Comparison of ENCODE assay signal across 8 cellular contexts in the genomic region with DNA sequence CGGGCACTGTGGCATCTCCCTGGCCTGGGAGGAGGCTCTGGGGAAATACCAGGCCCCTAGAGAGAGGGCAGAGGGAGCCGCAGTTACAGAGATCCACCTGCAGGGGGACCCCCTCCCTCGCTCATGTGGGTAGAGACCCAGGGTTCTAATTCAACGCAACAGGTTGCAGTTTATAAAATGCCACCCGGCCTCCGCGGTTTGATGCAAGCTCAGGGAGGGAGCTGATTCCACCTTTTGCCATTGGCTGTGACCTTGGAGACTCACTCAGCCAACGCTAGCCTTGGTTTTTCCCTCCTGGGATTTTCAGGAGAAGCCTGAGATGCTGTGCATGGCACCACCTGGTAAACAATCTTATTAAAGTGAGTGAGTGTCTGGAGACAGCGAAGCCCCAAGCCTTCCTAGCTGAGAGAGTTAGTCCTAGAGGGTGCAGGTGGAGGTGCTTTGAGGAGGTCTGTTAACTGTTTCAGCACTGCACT. TPM values are rescaled to one million over a fixed set of nuclear protein-coding genes. Genes with fewer than 3 reads are reported as not detected.
DNase-seq lines count a peak whose midpoint lies in the region; TF ChIP-seq lines count a peak whose summit lies in the region.

No MANE protein-coding gene starts in this region.

- no peaks in the 10 kb centered on the region for H3K36me3 ChIP-seq in breast epithelium

- H3K27ac ChIP-seq in breast epithelium, result no peak overlapping the region

- H3K9me3 ChIP-seq in breast epithelium, result no peaks in the 10 kb centered on the region

- H3K4me3 ChIP-seq in WI38 (ENCODE audit: low read depth, low read length) (no peak overlapping the region), breast epithelium (no peak overlapping the region)

- intact Hi-C loops in breast epithelium (cut with DNase I; ENCODE audit: low total_unique reads), result no loop called here

- H3K4me1 ChIP-seq in breast epithelium, result no peaks in the 10 kb centered on the region

- DNase-seq in NCI-H748 (lab: John Stamatoyannopoulos, UW; ENCODE audit: unreplicated experiment) (peak; percentile 57), NCI-H748 treated with DMSO at 0.1 percent for 48 hours (lab: John Stamatoyannopoulos, UW) (no peak), NCI-H146 (lab: John Stamatoyannopoulos, UW) (peak; percentile 14), breast epithelium (ENCODE audit: low spot score in 2 of 2) (peak; percentile 29 to 63), islet precursor cell (peak; percentile 89), NCI-H2029 (lab: John Stamatoyannopoulos, UW) (no peak)
- DNase-seq in stimulated activated CD4-positive, alpha-beta T cell treated with anti-CD3 and anti-CD28 coated beads, Interleukin-1b, Interleukin-23, amount 100 ng/mL, for 48 hours, result peak; percentile 66

- TF ChIP-seq POLR2A in breast epithelium (IDR thresholded peaks at IDR 0.05), result no peak

- H3K27me3 ChIP-seq in breast epithelium, result peaks cover 0 to 4% of the 10 kb centered on the region in 2 donors

- TF ChIP-seq CTCF in WI38 (IDR thresholded peaks at IDR 0.05; ENCODE audit: low read depth, low read length) (peak; percentile 95), breast epithelium (IDR thresholded peaks at IDR 0.05) (peak; percentile 82 to 95 (median 84))

RNA-seq across cellular contexts. Expression of gene TTLL6, which starts 12.1 kb away (rescaled TPM):
- total RNA-seq in breast epithelium, result under 1 TPM in 2 of 3 donors, not detected in 1; under 0.01 to 0.32 TPM

RNA-seq across cellular contexts. Expression of gene CALCOCO2, which starts 25.9 kb away (rescaled TPM):
- total RNA-seq in breast epithelium, result 100 to 1,000 TPM; 134 to 262 (median 146) TPM

Comparison
In these comparisons a context has a peak if more than half of its experiments do, and no peak if none do; other contexts are left out.
1. DNase-seq: peak in NCI-H748 (single experiment), NCI-H146 (single experiment), breast epithelium (2 of 2), islet precursor cell (single experiment) and stimulated activated CD4-positive, alpha-beta T cell treated with anti-CD3 and anti-CD28 coated beads, Interleukin-1b, Interleukin-23, amount 100 ng/mL, for 48 hours (single experiment); none in NCI-H748 treated with DMSO at 0.1 percent for 48 hours (single experiment) and NCI-H2029 (single experiment).